ENCODE assay signal across 16 cellular contexts in genomic region chr4:139438141-139438540, GRCh38.
"Had no signal": no experiment of that assay in that cellular context is flagged by ENCODE, and none has a peak within 500 bp of the region (broad histone marks: within the 10 kb centered on the region; RNA-seq: fewer than 3 reads in every experiment).

No MANE protein-coding gene starts in this region.

- H3K27ac ChIP-seq: coronary artery, esophagus squamous epithelium, foreskin keratinocyte, ovary, right atrium auricular region, sigmoid colon, tibial artery, upper lobe of right lung, vagina had no signal

- FAIRE-seq: small intestine had no signal

- H3K4me1 ChIP-seq: esophagus squamous epithelium, right atrium auricular region, sigmoid colon, tibial artery, upper lobe of right lung, vagina had no signal

- DNase-seq: effector CD4-positive, alpha-beta T cell; esophagus squamous epithelium; foreskin keratinocyte; mucosa of descending colon; natural killer cell; ovary; sigmoid colon; small intestine; stimulated activated CD4-positive, alpha-beta T cell treated with anti-CD3 and anti-CD28 coated beads, Interleukin-12 subunit alpha, Interleukin-12 subunit beta, amount 100 ng/mL, for 4 hours; stimulated activated naive CD8-positive, alpha-beta T cell treated with anti-CD3 and anti-CD28 coated beads, Interleukin-15, Interleukin-2, amounts not matched to agents 100 U/mL and 50 U/mL, for 24 hours; tibial artery; upper lobe of right lung had no signal

- H3K4me3 Mint-ChIP-seq: natural killer cell, neural crest cell had no signal

- H3K4me3 ChIP-seq: coronary artery, esophagus squamous epithelium, mucosa of descending colon, ovary, right atrium auricular region, sigmoid colon, tibial artery, upper lobe of right lung, vagina had no signal

- ATAC-seq: foreskin keratinocyte; mucosa of descending colon; natural killer cell; stimulated activated naive CD8-positive, alpha-beta T cell treated with anti-CD3 and anti-CD28 coated beads, Interleukin-15, Interleukin-2, amounts not matched to agents 100 U/mL and 50 U/mL, for 24 hours; upper lobe of right lung had no signal

- H3K27me3 ChIP-seq: esophagus squamous epithelium, foreskin keratinocyte, ovary, right atrium auricular region, sigmoid colon, tibial artery, upper lobe of right lung, vagina had no signal

- H3K36me3 ChIP-seq: ovary, right atrium auricular region, sigmoid colon, upper lobe of right lung had no signal

- H3K27ac Mint-ChIP-seq: natural killer cell had no signal

- H3K9me3 ChIP-seq: ovary, upper lobe of right lung had no signal

- H3K4me1 Mint-ChIP-seq: natural killer cell, neural crest cell had no signal
